15 cellular contexts compared by ENCODE assay signal in genomic region chr3:194163697-194164096, GRCh38.
"Had no signal": no experiment of that assay in that cellular context is flagged by ENCODE, and none has a peak within 500 bp of the region (broad histone marks: within the 10 kb centered on the region; RNA-seq: fewer than 3 reads in every experiment).

No MANE protein-coding gene starts in this region.

- H3K27ac ChIP-seq: ascending aorta, heart right ventricle, tibial artery, vagina had no signal

- DNase-seq: activated CD4-positive, alpha-beta T cell treated with anti-CD3 and anti-CD28 coated beads, Interleukin-2, amount 50 U/mL, for 48 hours; activated naive CD4-positive, alpha-beta T cell treated with anti-CD3 and anti-CD28 coated beads, Interleukin-2, amount 10 ng/mL, durations not matched to agents 7 days and 5 days; activated T-cell treated with anti-CD3 and anti-CD28 coated beads, Interleukin-2, amount 50 U/mL, for 1 hour; endodermal cell; heart right ventricle; kidney; stimulated activated CD4-positive, alpha-beta T cell treated with anti-CD3 and anti-CD28 coated beads, Interleukin-2, amount 100 ng/mL, for 48 hours; T-helper 1 cell; tibial artery had no signal

- H3K9me3 Mint-ChIP-seq: activated naive CD4-positive, alpha-beta T cell treated with anti-CD3 and anti-CD28 coated beads, Interleukin-2, amount 10 ng/mL, durations not matched to agents 7 days and 5 days; endodermal cell; neural crest cell; stimulated activated memory B cell treated with anti-CD40 and anti-IgM and Interleukin-4, amounts not matched to agents 10 μg/mL and 1 μg/mL and 100 μg/mL, for 72 hours had no signal

- H3K4me3 ChIP-seq: ascending aorta, heart right ventricle, tibial artery, vagina had no signal

- H3K27ac Mint-ChIP-seq: activated naive CD4-positive, alpha-beta T cell treated with anti-CD3 and anti-CD28 coated beads, Interleukin-2, amount 10 ng/mL, durations not matched to agents 7 days and 5 days; endodermal cell; stimulated activated memory B cell treated with anti-CD40 and anti-IgM and Interleukin-4, amounts not matched to agents 10 μg/mL and 1 μg/mL and 100 μg/mL, for 72 hours had no signal

- H3K4me1 ChIP-seq: ascending aorta had no signal

- H3K36me3 ChIP-seq: ascending aorta, heart right ventricle, tibial artery, vagina had no signal

- H3K4me3 Mint-ChIP-seq: activated naive CD4-positive, alpha-beta T cell treated with anti-CD3 and anti-CD28 coated beads, Interleukin-2, amount 10 ng/mL, durations not matched to agents 7 days and 5 days; endodermal cell; neural crest cell; stimulated activated memory B cell treated with anti-CD40 and anti-IgM and Interleukin-4, amounts not matched to agents 10 μg/mL and 1 μg/mL and 100 μg/mL, for 72 hours had no signal

- H3K36me3 Mint-ChIP-seq: activated naive CD4-positive, alpha-beta T cell treated with anti-CD3 and anti-CD28 coated beads, Interleukin-2, amount 10 ng/mL, durations not matched to agents 7 days and 5 days; stimulated activated memory B cell treated with anti-CD40 and anti-IgM and Interleukin-4, amounts not matched to agents 10 μg/mL and 1 μg/mL and 100 μg/mL, for 72 hours had no signal

- ATAC-seq: heart right ventricle; stimulated activated memory B cell treated with anti-CD40 and anti-IgM and Interleukin-4, amounts not matched to agents 10 μg/mL and 1 μg/mL and 100 μg/mL, for 72 hours had no signal

- H3K27me3 ChIP-seq: ascending aorta, vagina had no signal

- FAIRE-seq: bronchial epithelial cell, frontal cortex, kidney had no signal

- H3K9me3 ChIP-seq: ascending aorta, heart right ventricle, tibial artery, vagina had no signal
